ENCODE assay signal across 8 cellular contexts in the genomic region with DNA sequence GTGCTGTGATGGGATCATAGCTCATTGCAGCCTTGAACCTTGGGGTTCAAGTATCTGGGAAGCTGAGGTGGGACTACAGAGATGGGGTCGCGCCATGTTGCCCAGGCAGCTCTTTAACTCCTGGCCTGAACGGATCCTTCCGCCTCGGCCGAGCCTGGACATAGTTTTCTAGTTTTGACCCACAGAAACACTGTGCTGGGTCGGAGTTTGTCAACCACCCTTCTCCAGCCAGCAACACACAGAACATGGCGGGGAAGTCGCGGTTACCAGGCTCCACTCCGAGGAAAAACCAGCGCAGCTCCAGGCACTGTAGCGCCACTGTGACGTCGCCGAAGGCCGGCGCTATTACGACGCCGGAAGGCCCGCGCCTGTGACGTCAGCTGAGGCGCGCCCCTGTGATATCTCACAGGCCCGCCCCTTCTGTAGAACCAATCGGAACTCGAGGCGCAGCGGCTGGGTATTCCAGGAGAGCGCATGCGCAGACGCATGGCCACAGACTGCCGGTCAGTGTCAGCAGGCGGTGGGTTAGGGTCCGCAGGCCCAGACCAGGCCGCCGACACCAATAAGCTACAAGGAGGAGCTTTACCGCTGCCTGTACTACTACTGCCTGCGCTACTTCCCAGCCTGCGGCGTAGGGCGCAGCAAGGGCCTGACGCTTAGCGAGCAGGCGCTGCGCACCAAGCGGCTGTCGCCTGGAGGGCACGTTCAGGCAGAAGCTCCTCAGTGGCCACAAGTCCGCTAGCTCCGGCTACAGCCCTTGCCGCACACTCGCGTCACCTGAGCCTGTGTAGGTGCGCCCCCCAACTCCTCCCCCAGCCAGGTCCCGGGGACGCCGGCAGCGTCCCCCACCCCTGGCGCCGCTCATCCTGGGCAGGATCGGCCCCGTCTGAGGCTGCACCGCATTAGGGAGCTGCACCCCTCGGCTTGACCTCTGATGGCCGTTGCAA.
DNase-seq lines count a peak whose midpoint lies in the region; ATAC-seq and TF ChIP-seq lines count a peak whose summit lies in the region.

No MANE protein-coding gene starts in this region.

- peak overlapping the region; percentile 57 for H3K27ac ChIP-seq in PC-9
- peak overlapping the region; percentile 88 to 96 (median 91) for H3K27ac ChIP-seq in esophagus muscularis mucosa (replicated peaks in 1 of 4)

- BruUV-seq in PC-9 (replicated peaks; lab: Mats Ljungman, UMichigan), result TSS peak; percentile 68

- no peak for TF ChIP-seq CTCF in PC-9 (conservative IDR thresholded peaks at IDR 0.05)
- TF ChIP-seq CTCF in esophagus muscularis mucosa (IDR thresholded peaks at IDR 0.05), result peak; percentile 9 to 48 (median 18)

- H3K9me3 ChIP-seq in PC-9 (ENCODE audit: insufficient read depth, low read depth), result no peaks in the 10 kb centered on the region
- H3K9me3 ChIP-seq in esophagus muscularis mucosa, result no peaks in the 10 kb centered on the region

- H3K4me2 ChIP-seq in PC-9, result peak overlapping the region; percentile 81

- POLR2A ChIA-PET in PC-9 (lab: Charles Lee; ENCODE audit: unreplicated experiment), result interaction anchor here (0.5 to 0.7 kb wide), 5 partner anchors 24 to 809 kb away, joined by 4 to 20 read pairs (median 5); a partner anchor contains a TSS

- peak overlapping the region; percentile 88 for H2AFZ ChIP-seq in PC-9

- peak; percentile 77 for TF ChIP-seq POLR2A in esophagus muscularis mucosa (IDR thresholded peaks at IDR 0.05; ENCODE audit: low read depth)

- H3K36me3 ChIP-seq in PC-9 (ENCODE audit: low read depth) (no peaks in the 10 kb centered on the region), esophagus muscularis mucosa (peaks cover 0 to 7% (median 0%) of the 10 kb centered on the region in 4 donors)

- DNase-seq in DMS53 treated with DMSO at 0.1 percent for 48 hours (lab: John Stamatoyannopoulos, UW; ENCODE audit: unreplicated experiment) (peak; percentile 97), PC-9 (peak; percentile 89 to 98), esophagus muscularis mucosa (ENCODE audit: extremely low spot score) (peak; percentile 99), myocyte (ENCODE audit: low read depth) (peak; percentile 99)
- DNase-seq in Jurkat, Clone E6-1 (ENCODE audit: low read depth, low spot score), result peak; percentile 95
- DNase-seq in activated T-cell treated with anti-CD3 and anti-CD28 coated beads, Interleukin-2, amount 50 U/mL, for 48 hours, result peak; percentile 96 to 97
- peak; percentile 90 to 94 for DNase-seq in stimulated activated CD8-positive, alpha-beta memory T cell treated with anti-CD3 and anti-CD28 coated beads, Interleukin-7, amount 100 ng/mL, for 48 hours (ENCODE audit: extremely low read depth in 1 of 2, low read depth in 1 of 2)

- no peaks in the 10 kb centered on the region for H3K9me2 ChIP-seq in PC-9 (ENCODE audit: insufficient read depth)

- 0% methylated on average over 8 of the region's 68 CpGs for WGBS in esophagus muscularis mucosa

- H3K4me1 ChIP-seq in PC-9 (replicated peaks; ENCODE audit: insufficient read depth) (peaks cover 5% of the 10 kb centered on the region; the same call in 1 of the 2 replicates), esophagus muscularis mucosa (peaks cover 8 to 24% (median 18%) of the 10 kb centered on the region in 4 donors)

- no peaks in the 10 kb centered on the region for H3K27me3 ChIP-seq in PC-9 (ENCODE audit: insufficient read depth, low read depth)
- no peaks in the 10 kb centered on the region for H3K27me3 ChIP-seq in esophagus muscularis mucosa

- CTCF ChIA-PET in PC-9 (lab: Charles Lee), result no interaction called here

- ATAC-seq in GM21619 (IDR thresholded peaks at IDR 0.05; ENCODE audit: unreplicated experiment), result peak; percentile 95

- peaks cover 9% of the 10 kb centered on the region; the same call in 1 of the 2 replicates for H3K79me2 ChIP-seq in PC-9 (ENCODE audit: low read depth)

- intact Hi-C loops in PC-9 (cut with micrococcal nuclease; ENCODE audit: unreplicated experiment), result loop anchor here (10.0 kb wide), 1 partner anchor 349 kb away; no protein-coding TSS in a partner anchor
- intact Hi-C loops in esophagus muscularis mucosa (cut with DNase I), result loop anchor here (10.0 kb wide), 1 partner anchor 349 kb away; no protein-coding TSS in a partner anchor

- H3K4me3 ChIP-seq in Jurkat, Clone E6-1 (ENCODE audit: low read length), result peak overlapping the region; percentile 90
- H3K4me3 ChIP-seq in PC-9, result peak overlapping the region; percentile 82
- peak overlapping the region; percentile 66 to 80 (median 79) for H3K4me3 ChIP-seq in esophagus muscularis mucosa

- TF ChIP-seq EP300 in esophagus muscularis mucosa (IDR thresholded peaks at IDR 0.05), result no peak

- no peaks in the 10 kb centered on the region for H4K20me1 ChIP-seq in PC-9 (ENCODE audit: insufficient read depth)

- no peaks in the 10 kb centered on the region for H3F3A ChIP-seq in PC-9 (ENCODE audit: insufficient read depth, low read depth)

Comparison
In these comparisons a context has a peak if more than half of its experiments do, and no peak if none do; other contexts are left out.
1. Peak in every context shown above with its lines: DNase-seq, ATAC-seq, H3K4me3 ChIP-seq and H3K27ac ChIP-seq.